In genomic region chr17:78184868-78185267, GRCh38 we compare ENCODE assay signal across 13 cellular contexts. TPM values are rescaled to one million over a fixed set of nuclear protein-coding genes. Genes with fewer than 3 reads are reported as not detected.
DNase-seq lines count a peak whose midpoint lies in the region; ATAC-seq and TF ChIP-seq lines count a peak whose summit lies in the region.
"Had no signal": no experiment of that assay in that cellular context is flagged by ENCODE, and none has a peak within 500 bp of the region (broad histone marks: within the 10 kb centered on the region; RNA-seq: fewer than 3 reads in every experiment).

No MANE protein-coding gene starts in this region.

- ATAC-seq in activated CD4-positive, alpha-beta T cell treated with anti-CD3 and anti-CD28 coated beads for 36 hours: no peak
- no peak for ATAC-seq in stimulated activated naive CD8-positive, alpha-beta T cell treated with anti-CD3 and anti-CD28 coated beads, Interleukin-15, amount 100 ng/mL, for 72 hours

- H3K9ac ChIP-seq in MM.1S (ENCODE audit: low read length): no peak overlapping the region

- no peaks in the 10 kb centered on the region for H3K36me3 ChIP-seq in MM.1S (replicated peaks; ENCODE audit: insufficient read depth, low read length)
- H3K36me3 ChIP-seq: colonic mucosa had no signal

- CTCF ChIA-PET in activated CD4-positive, alpha-beta T cell treated with anti-CD3 and anti-CD28 coated beads for 36 hours (lab: Charles Lee): interaction anchor here (0.6 to 1.2 kb wide), 3 partner anchors 9 to 364 kb away, joined by 3 read pairs; no protein-coding TSS in a partner anchor

- POLR2A ChIA-PET in activated CD4-positive, alpha-beta T cell treated with anti-CD3 and anti-CD28 coated beads for 36 hours (lab: Charles Lee): no interaction called here

- H2AFZ ChIP-seq in MM.1S (ENCODE audit: low read length): no peak overlapping the region

- H3K27ac Mint-ChIP-seq in activated CD4-positive, alpha-beta T cell treated with anti-CD3 and anti-CD28 coated beads for 36 hours: peak overlapping the region; percentile 53
- no peak overlapping the region for H3K27ac Mint-ChIP-seq in glutamatergic neuron (ENCODE audit: unreplicated experiment)
- no peak overlapping the region for H3K27ac Mint-ChIP-seq in stimulated activated naive CD8-positive, alpha-beta T cell treated with anti-CD3 and anti-CD28 coated beads, Interleukin-15, amount 100 ng/mL, for 72 hours

- no peaks in the 10 kb centered on the region for H3K27me3 ChIP-seq in MM.1S (replicated peaks; ENCODE audit: insufficient read depth, low read length)
- H3K27me3 ChIP-seq: colonic mucosa, spleen had no signal

- H3K4me3 Mint-ChIP-seq in activated CD4-positive, alpha-beta T cell treated with anti-CD3 and anti-CD28 coated beads for 36 hours: peak overlapping the region; percentile 78
- H3K4me3 Mint-ChIP-seq in glutamatergic neuron (ENCODE audit: unreplicated experiment): peak overlapping the region; percentile 43
- H3K4me3 Mint-ChIP-seq in stimulated activated naive CD8-positive, alpha-beta T cell treated with anti-CD3 and anti-CD28 coated beads, Interleukin-15, amount 100 ng/mL, for 72 hours: peak overlapping the region; percentile 23 to 93

- intact Hi-C loops in activated CD4-positive, alpha-beta T cell treated with anti-CD3 and anti-CD28 coated beads for 36 hours (cut with DNase I, micrococcal nuclease): no loop called here

- peaks cover 31% of the 10 kb centered on the region for H3K4me1 Mint-ChIP-seq in activated CD4-positive, alpha-beta T cell treated with anti-CD3 and anti-CD28 coated beads for 36 hours
- no peaks in the 10 kb centered on the region for H3K4me1 Mint-ChIP-seq in glutamatergic neuron (ENCODE audit: low read depth, unreplicated experiment)
- H3K4me1 Mint-ChIP-seq in stimulated activated naive CD8-positive, alpha-beta T cell treated with anti-CD3 and anti-CD28 coated beads, Interleukin-15, amount 100 ng/mL, for 72 hours: peaks cover 70% of the 10 kb centered on the region

- no peak for DNase-seq in activated CD4-positive, alpha-beta T cell treated with anti-CD3 and anti-CD28 coated beads for 36 hours
- no peak for DNase-seq in activated CD4-positive, alpha-beta T cell treated with anti-CD3 and anti-CD28 coated beads for 1 hour
- DNase-seq in glutamatergic neuron (no peak), ecto neural progenitor cell (ENCODE audit: low spot score) (no peak), hepatic stellate cell (ENCODE audit: low spot score) (no peak), MM.1S (no peak)
- DNase-seq in stimulated activated naive CD8-positive, alpha-beta T cell treated with anti-CD3 and anti-CD28 coated beads, Interleukin-15, amount 100 ng/mL, for 72 hours: no peak
- DNase-seq: colonic mucosa, MV-4-11, NCI-H526 treated with DMSO at 0.1 percent for 48 hours, spleen had no signal

- no peaks in the 10 kb centered on the region for H3K9me3 Mint-ChIP-seq in activated CD4-positive, alpha-beta T cell treated with anti-CD3 and anti-CD28 coated beads for 36 hours (ENCODE audit: low read depth)
- no peaks in the 10 kb centered on the region for H3K9me3 Mint-ChIP-seq in glutamatergic neuron (ENCODE audit: unreplicated experiment)
- H3K9me3 Mint-ChIP-seq in stimulated activated naive CD8-positive, alpha-beta T cell treated with anti-CD3 and anti-CD28 coated beads, Interleukin-15, amount 100 ng/mL, for 72 hours: no peaks in the 10 kb centered on the region

- H3F3A ChIP-seq in MM.1S (ENCODE audit: insufficient read depth, low read length): peaks cover 12% of the 10 kb centered on the region

- no peak overlapping the region for H3K4me3 ChIP-seq in MM.1S (ENCODE audit: low read length)
- H3K4me3 ChIP-seq: colonic mucosa, spleen had no signal

- H3K9me3 ChIP-seq in MM.1S (replicated peaks; ENCODE audit: insufficient read depth, low read length): no peaks in the 10 kb centered on the region
- H3K9me3 ChIP-seq: colonic mucosa, spleen had no signal

- peak overlapping the region; percentile 96 for H3K27ac ChIP-seq in VCaP
- H3K27ac ChIP-seq in MM.1S (ENCODE audit: low read length): no peak overlapping the region
- H3K27ac ChIP-seq: spleen had no signal

- H3K36me3 Mint-ChIP-seq in activated CD4-positive, alpha-beta T cell treated with anti-CD3 and anti-CD28 coated beads for 36 hours (ENCODE audit: low read depth): peaks cover 46% of the 10 kb centered on the region
- H3K36me3 Mint-ChIP-seq in glutamatergic neuron (ENCODE audit: unreplicated experiment): no peaks in the 10 kb centered on the region

- H4K20me1 ChIP-seq in MM.1S (ENCODE audit: insufficient read depth, low read length): no peaks in the 10 kb centered on the region

- TF ChIP-seq CTCF in VCaP (conservative IDR thresholded peaks at IDR 0.05): no peak
- no peak for TF ChIP-seq CTCF in glutamatergic neuron (IDR thresholded peaks at IDR 0.05; ENCODE audit: partially characterized antibody, unreplicated experiment)
- TF ChIP-seq CTCF in MM.1S (IDR thresholded peaks at IDR 0.05; ENCODE audit: low read length): no peak

- no peaks in the 10 kb centered on the region for H3K27me3 Mint-ChIP-seq in activated CD4-positive, alpha-beta T cell treated with anti-CD3 and anti-CD28 coated beads for 36 hours
- H3K27me3 Mint-ChIP-seq in glutamatergic neuron (ENCODE audit: unreplicated experiment): no peaks in the 10 kb centered on the region
- no peaks in the 10 kb centered on the region for H3K27me3 Mint-ChIP-seq in stimulated activated naive CD8-positive, alpha-beta T cell treated with anti-CD3 and anti-CD28 coated beads, Interleukin-15, amount 100 ng/mL, for 72 hours

- H3K4me2 ChIP-seq in MM.1S (ENCODE audit: low read depth, low read length): no peak overlapping the region

- peaks cover 75% of the 10 kb centered on the region for H3K79me2 ChIP-seq in MM.1S (ENCODE audit: low read length)

- peaks cover 25% of the 10 kb centered on the region for H3K4me1 ChIP-seq in MM.1S (ENCODE audit: low read length)

- H3K9me2 ChIP-seq in MM.1S (replicated peaks; ENCODE audit: insufficient read depth, low read length): no peaks in the 10 kb centered on the region

RNA-seq across cellular contexts. Expression of gene TK1, which starts 2.0 kb away (rescaled TPM):
- 100 to 1,000 TPM; 157 to 195 TPM for total RNA-seq in activated CD4-positive, alpha-beta T cell treated with anti-CD3 and anti-CD28 coated beads for 36 hours
- total RNA-seq in glutamatergic neuron (ENCODE audit: unreplicated experiment): 2.5 TPM

RNA-seq across cellular contexts. Expression of gene AFMID, which starts 2.3 kb away (rescaled TPM):
- total RNA-seq in activated CD4-positive, alpha-beta T cell treated with anti-CD3 and anti-CD28 coated beads for 36 hours: 10 to 100 TPM; 26.3 to 26.7 TPM
- 29.9 TPM for total RNA-seq in glutamatergic neuron (ENCODE audit: unreplicated experiment)

RNA-seq across cellular contexts. Expression of gene SYNGR2, which starts 16.5 kb away (rescaled TPM):
- 10 to 100 TPM; 79.1 to 89.2 TPM for total RNA-seq in activated CD4-positive, alpha-beta T cell treated with anti-CD3 and anti-CD28 coated beads for 36 hours
- total RNA-seq in glutamatergic neuron (ENCODE audit: unreplicated experiment): 3.2 TPM

RNA-seq across cellular contexts. Expression of gene BIRC5, which starts 29.2 kb away (rescaled TPM):
- 100 to 1,000 TPM; 100 to 107 TPM for total RNA-seq in activated CD4-positive, alpha-beta T cell treated with anti-CD3 and anti-CD28 coated beads for 36 hours
- 14.5 TPM for total RNA-seq in glutamatergic neuron (ENCODE audit: unreplicated experiment)

RNA-seq across cellular contexts. Expression of gene C17orf99, which starts 38.7 kb away (rescaled TPM):
- not detected for total RNA-seq in activated CD4-positive, alpha-beta T cell treated with anti-CD3 and anti-CD28 coated beads for 36 hours
- not detected for total RNA-seq in glutamatergic neuron (ENCODE audit: unreplicated experiment)
- total RNA-seq: T-helper 1 cell treated with Interleukin-12 subunit alpha and Interleukin-12 subunit beta and Interleukin-4 antibody, amounts not matched to agents 30 ng/mL and 1 ng/mL, for 36 hours had no signal

Comparison
In these comparisons a context has a peak if more than half of its experiments do, and no peak if none do; other contexts are left out.
1. RNA of gene TK1, which starts 2.0 kb away (total RNA-seq): 157 to 195 TPM in activated CD4-positive, alpha-beta T cell treated with anti-CD3 and anti-CD28 coated beads for 36 hours; 2.5 TPM in glutamatergic neuron (single experiment); every median in the first group is over 10 times any median in the second.
2. RNA of gene SYNGR2, which starts 16.5 kb away (total RNA-seq): 79.1 to 89.2 TPM in activated CD4-positive, alpha-beta T cell treated with anti-CD3 and anti-CD28 coated beads for 36 hours; 3.2 TPM in glutamatergic neuron (single experiment); every median in the first group is over 10 times any median in the second.
3. Peak in every context shown above with its lines, with median percentiles within 50 percentile points of each other: H3K4me3 Mint-ChIP-seq.